In genomic region chr12:68406134-68406576, GRCh38 we compare ENCODE assay signal across 8 cellular contexts.
DNase-seq lines count a peak whose midpoint lies in the region; ATAC-seq and TF ChIP-seq lines count a peak whose summit lies in the region.

No MANE protein-coding gene starts in this region.

- DNase-seq in Calu3 (peak; percentile 60), NCI-H2029 (lab: John Stamatoyannopoulos, UW) (peak; percentile 80), transverse colon (peak; percentile 94), NCI-H524 (lab: John Stamatoyannopoulos, UW) (no peak)

- H3K4me3 Mint-ChIP-seq in Calu3 (ENCODE audit: low read depth, unreplicated experiment): no peak overlapping the region

- ATAC-seq in GM19035 (IDR thresholded peaks at IDR 0.05; ENCODE audit: unreplicated experiment) (no peak), GM21447 (IDR thresholded peaks at IDR 0.05; ENCODE audit: unreplicated experiment) (no peak)

- H3K27ac ChIP-seq in cingulate gyrus (ENCODE audit: low read depth, low read length) (peak overlapping the region; percentile 34), liver (ENCODE audit: low read depth in 1 of 2, low read length in 2 of 2) (peak overlapping the region; percentile 64 to 92), transverse colon (peak overlapping the region; percentile 83 to 92 (median 89))

- WGBS in liver: 3% methylated on average over 5 of the region's 5 CpGs
- 10 to 18% methylated on average over 2 to 5 of the region's 5 CpGs for WGBS in transverse colon (ENCODE audit: low coverage in 1 of 2), 2 donors

- H3K27ac Mint-ChIP-seq in Calu3 (ENCODE audit: unreplicated experiment): no peak overlapping the region

- H3K9me3 ChIP-seq in liver (ENCODE audit: control insufficient read depth in 4 of 4, low read length in 3 of 4): no peaks in the 10 kb centered on the region
- no peaks in the 10 kb centered on the region for H3K9me3 ChIP-seq in transverse colon

- H3K4me1 ChIP-seq in liver (ENCODE audit: control insufficient read depth in 4 of 4, insufficient read depth in 4 of 4, low read length in 3 of 4) (peaks cover 11 to 46% (median 33%) of the 10 kb centered on the region in 4 donors), transverse colon (peaks cover 12 to 37% (median 23%) of the 10 kb centered on the region in 4 donors)

- peak; percentile 6 for TF ChIP-seq POLR2A in transverse colon (IDR thresholded peaks at IDR 0.05)

- H3K9ac ChIP-seq in liver (ENCODE audit: low read depth in 1 of 2, low read length in 2 of 2): no peak overlapping the region

- no TSS peak for BruUV-seq in Calu3 (replicated peaks; lab: Mats Ljungman, UMichigan)

- peaks cover 16% of the 10 kb centered on the region for H3K4me1 Mint-ChIP-seq in Calu3 (ENCODE audit: low read depth, unreplicated experiment)

- H3K36me3 Mint-ChIP-seq in Calu3 (ENCODE audit: insufficient read depth, unreplicated experiment): no peaks in the 10 kb centered on the region

- H3K36me3 ChIP-seq in liver (ENCODE audit: control insufficient read depth in 4 of 4, insufficient read depth in 3 of 4, low read depth in 1 of 4, low read length in 3 of 4) (no peaks in the 10 kb centered on the region), transverse colon (no peaks in the 10 kb centered on the region)

- H3K4me3 ChIP-seq in liver (ENCODE audit: low read depth in 1 of 3, low read length in 3 of 3) (peak overlapping the region in 1 of 3 donors; percentile 35), transverse colon (no peak overlapping the region)

- TF ChIP-seq CTCF in Calu3 (IDR thresholded peaks at IDR 0.05; ENCODE audit: unreplicated experiment) (no peak), liver (IDR thresholded peaks at IDR 0.05; ENCODE audit: low read depth, low read length, missing input control) (peak; percentile 63), transverse colon (IDR thresholded peaks at IDR 0.05) (peak; percentile 16 to 54 (median 39))

- H3K27me3 Mint-ChIP-seq in Calu3 (ENCODE audit: unreplicated experiment): no peaks in the 10 kb centered on the region

- no peaks in the 10 kb centered on the region for H3K27me3 ChIP-seq in liver (ENCODE audit: control insufficient read depth in 4 of 4, insufficient read depth in 4 of 4, low read length in 3 of 4)
- no peaks in the 10 kb centered on the region for H3K27me3 ChIP-seq in transverse colon

- TF ChIP-seq EP300 in transverse colon (IDR thresholded peaks at IDR 0.05; ENCODE audit: low read depth): no peak

- CTCF ChIA-PET in Calu3 (lab: Charles Lee): interaction anchor here (0.6 kb wide), 1 partner anchor 71 kb away, joined by 3 read pairs; no protein-coding TSS in a partner anchor

- in situ Hi-C loops in transverse colon (cut with MboI; ENCODE audit: low pct_ligation_motif_present in 1 of 4, low pct_unique_long_range_greater_than_20kb in 1 of 4, low sequenced_read_pairs in 3 of 4): no loop called here

- peak; percentile 77 to 89 for TF ChIP-seq RAD21 in liver (IDR thresholded peaks at IDR 0.05)

- no peaks in the 10 kb centered on the region for H3K9me3 Mint-ChIP-seq in Calu3 (ENCODE audit: low read depth, unreplicated experiment)

- intact Hi-C loops in Calu3 (cut with micrococcal nuclease; ENCODE audit: unreplicated experiment) (no loop called here), transverse colon (cut with DNase I; ENCODE audit: low total_unique reads) (no loop called here)

TF ChIP-seq in liver, 16 proteins besides CTCF, POLR2A, EP300 and RAD21:
- TF ChIP-seq FOXA1 (IDR thresholded peaks at IDR 0.05): peak; percentile 69
- TF ChIP-seq FOXA2 (IDR thresholded peaks at IDR 0.05): peak; percentile 56
- TF ChIP-seq TAF1 (conservative IDR thresholded peaks at IDR 0.05): no peak
- TF ChIP-seq SP1 (IDR thresholded peaks at IDR 0.05): peak; percentile 97
- TF ChIP-seq EGR1 (IDR thresholded peaks at IDR 0.05; ENCODE audit: low read depth in 2 of 2): peak; percentile 58 to 90
- TF ChIP-seq RXRA (IDR thresholded peaks at IDR 0.05): peak; percentile 95
- peak; percentile 86 for TF ChIP-seq REST (IDR thresholded peaks at IDR 0.05)
- peak; percentile 11 for TF ChIP-seq HNF4G (IDR thresholded peaks at IDR 0.05)
- peak in 1 of 2 donors; percentile 49 for TF ChIP-seq JUND (IDR thresholded peaks at IDR 0.05)
- peak; percentile 99 for TF ChIP-seq MAX (IDR thresholded peaks at IDR 0.05)
- peak; percentile 46 to 68 for TF ChIP-seq GABPA (IDR thresholded peaks at IDR 0.05 in 1 of 2, conservative IDR thresholded peaks at IDR 0.05 in 1 of 2)
- peak; percentile 88 for TF ChIP-seq NR2F2 (IDR thresholded peaks at IDR 0.05)
- peak; percentile 51 to 66 for TF ChIP-seq HNF4A (conservative IDR thresholded peaks at IDR 0.05)
- TF ChIP-seq, protein P1, sequence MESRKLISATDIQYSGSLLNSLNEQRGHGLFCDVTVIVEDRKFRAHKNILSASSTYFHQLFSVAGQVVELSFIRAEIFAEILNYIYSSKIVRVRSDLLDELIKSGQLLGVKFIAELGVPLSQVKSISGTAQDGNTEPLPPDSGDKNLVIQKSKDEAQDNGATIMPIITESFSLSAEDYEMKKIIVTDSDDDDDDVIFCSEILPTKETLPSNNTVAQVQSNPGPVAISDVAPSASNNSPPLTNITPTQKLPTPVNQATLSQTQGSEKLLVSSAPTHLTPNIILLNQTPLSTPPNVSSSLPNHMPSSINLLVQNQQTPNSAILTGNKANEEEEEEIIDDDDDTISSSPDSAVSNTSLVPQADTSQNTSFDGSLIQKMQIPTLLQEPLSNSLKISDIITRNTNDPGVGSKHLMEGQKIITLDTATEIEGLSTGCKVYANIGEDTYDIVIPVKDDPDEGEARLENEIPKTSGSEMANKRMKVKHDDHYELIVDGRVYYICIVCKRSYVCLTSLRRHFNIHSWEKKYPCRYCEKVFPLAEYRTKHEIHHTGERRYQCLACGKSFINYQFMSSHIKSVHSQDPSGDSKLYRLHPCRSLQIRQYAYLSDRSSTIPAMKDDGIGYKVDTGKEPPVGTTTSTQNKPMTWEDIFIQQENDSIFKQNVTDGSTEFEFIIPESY (IDR thresholded peaks at IDR 0.05): peak; percentile 61
- TF ChIP-seq, protein P2, sequence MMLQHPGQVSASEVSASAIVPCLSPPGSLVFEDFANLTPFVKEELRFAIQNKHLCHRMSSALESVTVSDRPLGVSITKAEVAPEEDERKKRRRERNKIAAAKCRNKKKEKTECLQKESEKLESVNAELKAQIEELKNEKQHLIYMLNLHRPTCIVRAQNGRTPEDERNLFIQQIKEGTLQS (IDR thresholded peaks at IDR 0.05): no peak
- TF ChIP-seq YY1 (IDR thresholded peaks at IDR 0.05): peak; percentile 84

Comparison
In these comparisons a context has a peak if more than half of its experiments do, and no peak if none do; other contexts are left out.
1. DNase-seq: peak in Calu3 (single experiment), NCI-H2029 (single experiment) and transverse colon (single experiment); none in NCI-H524 (0 of 2).
2. H3K27ac ChIP-seq: peak in every context shown above with its lines; median percentile 89 in transverse colon; 78 in liver; 34 in cingulate gyrus.